Comparison of ENCODE assay signal across 21 cellular contexts in the genomic region with DNA sequence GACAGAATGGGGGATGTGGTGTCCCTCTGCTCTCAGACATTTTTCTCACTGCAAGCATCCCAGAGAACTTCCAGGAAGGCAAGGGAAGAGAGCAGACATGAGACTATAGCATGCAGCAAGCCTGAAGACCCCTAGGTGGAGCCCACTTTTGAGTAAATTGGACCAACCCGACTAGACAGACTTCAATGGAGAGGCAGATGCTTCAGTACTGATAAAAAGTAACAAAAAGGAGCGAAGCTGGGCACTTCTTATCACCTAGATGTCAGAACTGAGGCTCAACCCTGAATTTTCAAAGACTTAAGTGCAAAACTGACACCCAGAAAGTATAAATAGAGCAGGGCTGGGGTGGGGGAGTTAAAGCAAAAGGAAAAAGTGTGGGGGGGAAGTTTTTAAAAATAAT.
A peak's percentile ranks its signal among the peaks of the same experiment; 100 is the strongest.
DNase-seq lines count a peak whose midpoint lies in the region; ATAC-seq, FAIRE-seq and TF ChIP-seq lines count a peak whose summit lies in the region.
"Had no signal": no experiment of that assay in that cellular context is flagged by ENCODE, and none has a peak within 500 bp of the region (broad histone marks: within the 10 kb centered on the region; RNA-seq: fewer than 3 reads in every experiment).

No MANE protein-coding gene starts in this region.

- no peak overlapping the region for H3K4me3 Mint-ChIP-seq in HFFc6
- H3K4me3 Mint-ChIP-seq: B cell; CD4-positive, alpha-beta memory T cell; H9 had no signal

- no peak for TF ChIP-seq EP300 in K562 (IDR thresholded peaks at IDR 0.05; ENCODE audit: low read length)

- no peak overlapping the region for H3K18ac ChIP-seq in mesendoderm (ENCODE audit: low read length)

- WGBS in K562 (ENCODE audit: insufficient coverage, low coverage, missing lambda C conversion rate) = 0% methylated on average over 2 of the region's 2 CpGs
- WGBS in mesendoderm (ENCODE audit: extremely low coverage, insufficient coverage, low lambda C conversion rate) = no CpG with 5 or more reads among the region's 2 CpGs

- POLR2A ChIA-PET in K562 (lab: Yijun Ruan, JAX) = no interaction called here

- CTCF ChIA-PET in K562 (lab: Yijun Ruan, JAX; ENCODE audit: low intra/inter-chr PET ratio) = no interaction called here

- H3K36me3 ChIP-seq in BLaER1 = no peaks in the 10 kb centered on the region
- H3K36me3 ChIP-seq in K562 (ENCODE audit: control insufficient read depth, insufficient read depth, low read length) = no peaks in the 10 kb centered on the region
- no peaks in the 10 kb centered on the region for H3K36me3 ChIP-seq in mesendoderm (ENCODE audit: control insufficient read depth, insufficient read depth, low read length)

- no peaks in the 10 kb centered on the region for H3K79me2 ChIP-seq in K562 (ENCODE audit: control insufficient read depth, insufficient read depth, low read length)
- H3K79me2 ChIP-seq in mesendoderm (ENCODE audit: control insufficient read depth, insufficient read depth, low read length) = no peaks in the 10 kb centered on the region

- H3K9me1 ChIP-seq in K562 (ENCODE audit: control insufficient read depth, insufficient read depth, low read length) = no peaks in the 10 kb centered on the region

- BruUV-seq in K562 (replicated peaks; lab: Mats Ljungman, UMichigan) = no TSS peak

- no peak overlapping the region for H3K4me3 ChIP-seq in BLaER1
- no peak overlapping the region for H3K4me3 ChIP-seq in K562
- H3K4me3 ChIP-seq in mesendoderm (ENCODE audit: low read length) = no peak overlapping the region

- H2AK5ac ChIP-seq in mesendoderm (ENCODE audit: low read length) = no peak overlapping the region

- H3K36me3 Mint-ChIP-seq in HFFc6 (ENCODE audit: low read depth) = no peaks in the 10 kb centered on the region
- H3K36me3 Mint-ChIP-seq: CD4-positive, alpha-beta memory T cell had no signal

- no peak overlapping the region for H3K27ac Mint-ChIP-seq in HFFc6
- H3K27ac Mint-ChIP-seq: B cell; CD4-positive, alpha-beta memory T cell; H9 had no signal

- no peak overlapping the region for H3K56ac ChIP-seq in mesendoderm (ENCODE audit: low read length)

- H3K27me3 ChIP-seq in BLaER1 = no peaks in the 10 kb centered on the region
- H3K27me3 ChIP-seq in K562 (ENCODE audit: control insufficient read depth in 2 of 2, insufficient read depth in 2 of 2, low read length in 2 of 2) = no peaks in the 10 kb centered on the region
- no peaks in the 10 kb centered on the region for H3K27me3 ChIP-seq in mesendoderm (ENCODE audit: insufficient read depth, low read length, poor library complexity)

- peaks cover 15% of the 10 kb centered on the region; the same call in 1 of the 2 replicates for H3K9me3 ChIP-seq in BLaER1
- H3K9me3 ChIP-seq in K562 (replicated peaks; ENCODE audit: control insufficient read depth, insufficient read depth, low read depth, low read length) = no peaks in the 10 kb centered on the region

- TF ChIP-seq POLR2A in K562 (conservative IDR thresholded peaks at IDR 0.05) = no peak

- H3K4me1 Mint-ChIP-seq in HFFc6 (ENCODE audit: low read depth) = peaks cover 8% of the 10 kb centered on the region; the same call in 1 of the 2 replicates
- H3K4me1 Mint-ChIP-seq: B cell; CD4-positive, alpha-beta memory T cell; H9 had no signal

- 0 out of 6 replicates have a peak, but pooled peaks of 1 of the 3 experiments have one; percentile 15 for TF ChIP-seq CTCF in K562 (IDR thresholded peaks at IDR 0.05 in 2 of 3, conservative IDR thresholded peaks at IDR 0.05 in 1 of 3; ENCODE audit: insufficient read depth in 2 of 3, low read depth in 1 of 3, low read length in 3 of 3)
- no peak for TF ChIP-seq CTCF in HFFc6 (IDR thresholded peaks at IDR 0.05)

- intact Hi-C loops in K562 (cut with micrococcal nuclease) = no loop called here

- H3K4me1 ChIP-seq in BLaER1 (peaks cover 25% of the 10 kb centered on the region), K562 (replicated peaks in 1 of 2; ENCODE audit: control insufficient read depth in 2 of 2, insufficient read depth in 2 of 2, low read length in 2 of 2) (peaks cover 0 to 15% of the 10 kb centered on the region in 2 experiments; a peak in 3 of 5 replicates), mesendoderm (ENCODE audit: control insufficient read depth, low read depth, low read length) (no peaks in the 10 kb centered on the region)

- H3K27me3 Mint-ChIP-seq in HFFc6 (ENCODE audit: insufficient read depth) = peaks cover 5% of the 10 kb centered on the region; the same call in 1 of the 2 replicates

- H2BK120ac ChIP-seq in mesendoderm (ENCODE audit: low read depth, low read length) = no peak overlapping the region

- no peak overlapping the region for H2BK5ac ChIP-seq in mesendoderm (ENCODE audit: low read length)

- in situ Hi-C loops in K562 (cut with MboI) = no loop called here

- H3K27ac ChIP-seq in BLaER1 (no peak overlapping the region), K562 (ENCODE audit: extremely low read depth, low read depth, low read length) (peak overlapping the region; percentile 5; the same call in 2 of the 3 replicates), mesendoderm (ENCODE audit: low read depth, low read length) (no peak overlapping the region)
- H3K27ac ChIP-seq: 22Rv1 had no signal

- ATAC-seq in K562 = peak; percentile 64
- ATAC-seq in GM21447 (IDR thresholded peaks at IDR 0.05; ENCODE audit: unreplicated experiment) = no peak

- H2AFZ ChIP-seq in K562 (ENCODE audit: low read depth, low read length) = peak overlapping the region; percentile 64

- no peak for TF ChIP-seq RAD21 in K562 (CRISPR knock-in tag; conservative IDR thresholded peaks at IDR 0.05 in 1 of 2, IDR thresholded peaks at IDR 0.05 in 1 of 2)

- no peak overlapping the region for H3K9ac ChIP-seq in BLaER1
- no peak overlapping the region for H3K9ac ChIP-seq in K562 (ENCODE audit: insufficient read depth in 1 of 2, low read depth in 2 of 2, low read length in 2 of 2)
- no peak overlapping the region for H3K9ac ChIP-seq in mesendoderm (ENCODE audit: low read length)

- no peak overlapping the region for H2BK15ac ChIP-seq in mesendoderm (replicated peaks; ENCODE audit: low read depth)

- no peaks in the 10 kb centered on the region for H4K20me1 ChIP-seq in BLaER1
- H4K20me1 ChIP-seq in K562 (replicated peaks; ENCODE audit: control insufficient read depth, insufficient read depth, low read length) = no peaks in the 10 kb centered on the region

- no peak overlapping the region for H3K23ac ChIP-seq in mesendoderm (ENCODE audit: low read length)

- H4K5ac ChIP-seq in mesendoderm (ENCODE audit: low read length) = no peak overlapping the region

- peak; percentile 23 for FAIRE-seq in K562 (lab: Jason Lieb, UNC)
- FAIRE-seq: A204.1, GM12891, GM18507 had no signal

- H3K79me1 ChIP-seq in mesendoderm (ENCODE audit: low read length) = no peaks in the 10 kb centered on the region

- H3K4ac ChIP-seq in mesendoderm (ENCODE audit: low read depth, low read length) = no peak overlapping the region

- H3K9me3 Mint-ChIP-seq in HFFc6 = no peaks in the 10 kb centered on the region

- no peak overlapping the region for H4K8ac ChIP-seq in mesendoderm (ENCODE audit: low read depth, low read length)

- DNase-seq in NCI-H69 (lab: John Stamatoyannopoulos, UW) = peak; percentile 8
- peak; percentile 8 to 56 (median 14) for DNase-seq in K562 (ENCODE audit: extremely low read depth in 1 of 4, low spot score in 3 of 4)
- peak; percentile 14 for DNase-seq in mesendoderm
- no peak for DNase-seq in HFFc6
- no peak for DNase-seq in GOT3 (lab: John Stamatoyannopoulos, UW)
- DNase-seq in NCI-H526 (lab: John Stamatoyannopoulos, UW) = no peak
- DNase-seq: C1 segment of cervical spinal cord; Calu3; CD4-positive, alpha-beta memory T cell; COR-L47; DMS53; DMS79 treated with DMSO at 0.1 percent for 48 hours; GF-D8 had no signal

- H3K4me2 ChIP-seq in BLaER1 (peak overlapping the region; percentile 44), K562 (ENCODE audit: insufficient read depth, low read length) (peak overlapping the region; percentile 24; the same call in 1 of the 2 replicates), mesendoderm (ENCODE audit: low read length) (no peak overlapping the region)

TF ChIP-seq in K562, 482 proteins besides CTCF, POLR2A, EP300 and RAD21 (continues in another document):
- TF ChIP-seq TEAD4 (IDR thresholded peaks at IDR 0.05; ENCODE audit: low read length) (peak; percentile 50; the same call in 1 of the 2 replicates), TEAD4 (CRISPR knock-in tag; IDR thresholded peaks at IDR 0.05; ENCODE audit: borderline replicate concordance) (no peak), TAL1 (IDR thresholded peaks at IDR 0.05) (peak; percentile 30; the same call in 1 of the 2 replicates), PURB (CRISPR knock-in tag; IDR thresholded peaks at IDR 0.05; ENCODE audit: low read depth) (no peak), MEF2A (IDR thresholded peaks at IDR 0.05; ENCODE audit: control insufficient read depth, low read depth, low read length) (peak; percentile 47; the same call in 1 of the 2 replicates), SNAPC5 (CRISPR knock-in tag; IDR thresholded peaks at IDR 0.05) (no peak), CBFA2T3 (IDR thresholded peaks at IDR 0.05) (peak; percentile 56), WHSC1 (IDR thresholded peaks at IDR 0.05; ENCODE audit: low read length) (no peak), NFIX (CRISPR knock-in tag; IDR thresholded peaks at IDR 0.05; ENCODE audit: low read depth) (no peak), NCOA2 (IDR thresholded peaks at IDR 0.05; ENCODE audit: partially characterized antibody in 2 of 2) (no peak), ARID1B (IDR thresholded peaks at IDR 0.05) (peak; percentile 42; the same call in 1 of the 2 replicates)
- TF ChIP-seq, protein P1, sequence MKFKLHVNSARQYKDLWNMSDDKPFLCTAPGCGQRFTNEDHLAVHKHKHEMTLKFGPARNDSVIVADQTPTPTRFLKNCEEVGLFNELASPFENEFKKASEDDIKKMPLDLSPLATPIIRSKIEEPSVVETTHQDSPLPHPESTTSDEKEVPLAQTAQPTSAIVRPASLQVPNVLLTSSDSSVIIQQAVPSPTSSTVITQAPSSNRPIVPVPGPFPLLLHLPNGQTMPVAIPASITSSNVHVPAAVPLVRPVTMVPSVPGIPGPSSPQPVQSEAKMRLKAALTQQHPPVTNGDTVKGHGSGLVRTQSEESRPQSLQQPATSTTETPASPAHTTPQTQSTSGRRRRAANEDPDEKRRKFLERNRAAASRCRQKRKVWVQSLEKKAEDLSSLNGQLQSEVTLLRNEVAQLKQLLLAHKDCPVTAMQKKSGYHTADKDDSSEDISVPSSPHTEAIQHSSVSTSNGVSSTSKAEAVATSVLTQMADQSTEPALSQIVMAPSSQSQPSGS (CRISPR knock-in tag; IDR thresholded peaks at IDR 0.05) = no peak

Comparison
In these comparisons a context has a peak if more than half of its experiments do, and no peak if none do; other contexts are left out.
1. DNase-seq: peak in NCI-H69 (single experiment), K562 (4 of 4) and mesendoderm (single experiment); none in HFFc6 (single experiment), GOT3 (single experiment) and NCI-H526 (0 of 2).